22 cellular contexts compared by ENCODE assay signal in the genomic region with DNA sequence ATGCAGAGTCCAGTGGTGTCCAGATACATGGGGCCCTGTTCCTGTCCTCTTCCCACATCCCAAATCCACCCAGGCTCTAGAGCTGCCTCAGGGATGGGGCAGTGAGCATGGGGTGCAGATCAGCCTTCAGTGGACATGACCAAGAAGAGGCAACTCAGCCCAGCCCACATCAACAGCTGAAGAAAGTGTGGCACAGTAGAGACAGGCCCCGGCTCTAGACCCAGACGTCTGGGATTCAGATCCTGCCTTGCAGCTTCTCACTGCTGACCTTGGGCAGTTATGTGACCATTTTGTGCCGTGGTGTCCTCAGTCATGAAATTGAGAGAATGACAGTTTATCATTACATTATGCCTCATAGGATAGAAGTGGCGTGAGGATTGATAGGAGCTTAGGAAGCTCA. TPM values are rescaled to one million over a fixed set of nuclear protein-coding genes. Genes with fewer than 3 reads are reported as not detected.
DNase-seq lines count a peak whose midpoint lies in the region; ATAC-seq and TF ChIP-seq lines count a peak whose summit lies in the region.
"Had no signal": no experiment of that assay in that cellular context is flagged by ENCODE, and none has a peak within 500 bp of the region (broad histone marks: within the 10 kb centered on the region; RNA-seq: fewer than 3 reads in every experiment).

No MANE protein-coding gene starts in this region.

- peaks cover 12% of the 10 kb centered on the region for H3K36me3 Mint-ChIP-seq in natural killer cell treated with Interleukin-12 subunit alpha and Interleukin-12 subunit beta and Interleukin-15 and Interleukin-18, amount 100 ng/mL, for 72 hours
- H3K36me3 Mint-ChIP-seq in natural killer cell, result peaks cover 11% of the 10 kb centered on the region
- H3K36me3 Mint-ChIP-seq in MCF 10A (ENCODE audit: insufficient read depth, unreplicated experiment), result no peaks in the 10 kb centered on the region
- peaks cover 8 to 11% (median 10%) of the 10 kb centered on the region in 3 experiments for H3K36me3 Mint-ChIP-seq in H9 (ENCODE audit: insufficient read depth in 1 of 3, low read depth in 3 of 3)
- H3K36me3 Mint-ChIP-seq: CD14-positive monocyte had no signal

- H2AK5ac ChIP-seq in H9 (ENCODE audit: insufficient read length, low read length), result no peak overlapping the region

- no peaks in the 10 kb centered on the region for H3K79me2 ChIP-seq in osteoblast (ENCODE audit: insufficient read depth, low read length)
- H3K79me2 ChIP-seq in H9 (ENCODE audit: insufficient read depth, low read length), result no peaks in the 10 kb centered on the region

- no peaks in the 10 kb centered on the region for H3K79me1 ChIP-seq in H9 (ENCODE audit: insufficient read depth, low read depth, low read length, poor library complexity, severe bottlenecking)

- intact Hi-C loops in natural killer cell (cut with micrococcal nuclease), result no loop called here
- intact Hi-C loops in MCF 10A (cut with micrococcal nuclease), result no loop called here

- H3K27me3 ChIP-seq in osteoblast (ENCODE audit: insufficient read depth, low read length) (peaks cover 5% of the 10 kb centered on the region), H9 (ENCODE audit: insufficient read depth, low read length) (no peaks in the 10 kb centered on the region)
- H3K27me3 ChIP-seq: BLaER1 treated with 17β-estradiol and CSF1 and Interleukin-3, amounts not matched to agents 10 nM and 100 nM had no signal

- no peak overlapping the region for H3K9ac ChIP-seq in H9 (ENCODE audit: extremely low read depth, insufficient read length, low read length)
- H3K9ac ChIP-seq: BLaER1 treated with 17β-estradiol and CSF1 and Interleukin-3, amounts not matched to agents 10 nM and 100 nM had no signal

- H3K9me3 ChIP-seq in osteoblast (ENCODE audit: low read depth, low read length) (no peaks in the 10 kb centered on the region), H9 (ENCODE audit: control insufficient read depth, low read depth, low read length) (peaks cover 14% of the 10 kb centered on the region)
- H3K9me3 ChIP-seq: BE2C had no signal

- no peak overlapping the region for H2BK20ac ChIP-seq in H9 (ENCODE audit: low read depth, low read length, poor library complexity, severe bottlenecking)

- no peak for ATAC-seq in natural killer cell treated with Interleukin-12 subunit alpha and Interleukin-12 subunit beta and Interleukin-15 and Interleukin-18, amount 100 ng/mL, for 72 hours
- ATAC-seq in natural killer cell (no peak), HG03342 (IDR thresholded peaks at IDR 0.05; ENCODE audit: unreplicated experiment) (no peak)
- ATAC-seq: GM12878 had no signal

- H3K14ac ChIP-seq in H9 (ENCODE audit: insufficient read depth, low read length), result no peak overlapping the region

- H3K4me1 Mint-ChIP-seq in natural killer cell treated with Interleukin-12 subunit alpha and Interleukin-12 subunit beta and Interleukin-15 and Interleukin-18, amount 100 ng/mL, for 72 hours (ENCODE audit: low read depth in 2 of 2), result no peaks in the 10 kb centered on the region
- no peaks in the 10 kb centered on the region for H3K4me1 Mint-ChIP-seq in natural killer cell
- H3K4me1 Mint-ChIP-seq in MCF 10A (ENCODE audit: insufficient read depth, unreplicated experiment), result no peaks in the 10 kb centered on the region
- H3K4me1 Mint-ChIP-seq in H9, result no peaks in the 10 kb centered on the region
- H3K4me1 Mint-ChIP-seq: CD14-positive monocyte; CD8-positive, alpha-beta memory T cell had no signal

- POLR2A ChIA-PET in MCF 10A (lab: Yijun Ruan, JAX), result no interaction called here

- no peak overlapping the region for H4K91ac ChIP-seq in H9 (ENCODE audit: insufficient read length, low read depth, low read length)

- no peaks in the 10 kb centered on the region for H3K23me2 ChIP-seq in H9 (ENCODE audit: insufficient read length, low read depth, low read length, poor library complexity, severe bottlenecking)

- H2AFZ ChIP-seq in osteoblast (ENCODE audit: low read length), result no peak overlapping the region
- H2AFZ ChIP-seq in H9 (ENCODE audit: low read length), result no peak overlapping the region

- H4K5ac ChIP-seq in H9 (ENCODE audit: insufficient read length, low read depth, low read length), result no peak overlapping the region

- H4K20me1 ChIP-seq in osteoblast (ENCODE audit: insufficient read depth, low read length) (no peaks in the 10 kb centered on the region), H9 (ENCODE audit: control insufficient read depth, insufficient read depth, insufficient read length) (no peaks in the 10 kb centered on the region)
- H4K20me1 ChIP-seq: BLaER1 treated with 17β-estradiol and CSF1 and Interleukin-3, amounts not matched to agents 10 nM and 100 nM had no signal

- H3K4me3 ChIP-seq in osteoblast (ENCODE audit: insufficient read depth, low read length), result no peak overlapping the region
- H3K4me3 ChIP-seq: BLaER1 treated with 17β-estradiol and CSF1 and Interleukin-3, amounts not matched to agents 10 nM and 100 nM; GM12878 had no signal

- no peak overlapping the region for H2BK5ac ChIP-seq in H9 (ENCODE audit: insufficient read length, low read length)

- peak; percentile 21 for DNase-seq in activated CD8-positive, alpha-beta memory T cell treated with anti-CD3 and anti-CD28 coated beads for 24 hours
- no peak for DNase-seq in activated CD8-positive, alpha-beta memory T cell treated with anti-CD3 and anti-CD28 coated beads, Interleukin-2, amount 50 U/mL, for 4 hours
- DNase-seq in natural killer cell treated with Interleukin-12 subunit alpha and Interleukin-12 subunit beta and Interleukin-15 and Interleukin-18, amount 100 ng/mL, for 72 hours (ENCODE audit: low spot score), result peak; percentile 13
- DNase-seq in natural killer cell, result no peak
- peak; percentile 63 for DNase-seq in osteoblast (ENCODE audit: insufficient read length, low spot score, missing footprints)
- no peak for DNase-seq in MCF 10A (ENCODE audit: unreplicated experiment)
- no peak for DNase-seq in H9
- DNase-seq: AML-193; BE2C; CD4-positive, alpha-beta T cell; CD8-positive, alpha-beta memory T cell; DMS 273 treated with DMSO at 0.1 percent for 48 hours; DMS79; EL; GDM1; GOT3; HCEC 1CT had no signal

- H3K18ac ChIP-seq in H9 (ENCODE audit: insufficient read length, low read depth, low read length), result no peak overlapping the region

- no peak overlapping the region for H3K27ac ChIP-seq in osteoblast (ENCODE audit: low read depth, low read length)
- H3K27ac ChIP-seq in H9 (ENCODE audit: insufficient read length, low read depth, low read length), result no peak overlapping the region
- H3K27ac ChIP-seq: 22Rv1; BLaER1 treated with 17β-estradiol and CSF1 and Interleukin-3, amounts not matched to agents 10 nM and 100 nM had no signal

- WGBS in H9 (ENCODE audit: extremely low coverage, insufficient read length, low lambda C conversion rate), result no CpG with 5 or more reads among the region's 4 CpGs

- BruUV-seq in MCF 10A (replicated peaks; lab: Mats Ljungman, UMichigan), result no TSS peak

- H3K27me3 Mint-ChIP-seq in natural killer cell treated with Interleukin-12 subunit alpha and Interleukin-12 subunit beta and Interleukin-15 and Interleukin-18, amount 100 ng/mL, for 72 hours, result peaks cover 0 to 10% of the 10 kb centered on the region in 2 donors
- H3K27me3 Mint-ChIP-seq in natural killer cell (ENCODE audit: low read depth in 2 of 2), result peaks cover 3 to 8% of the 10 kb centered on the region in 2 donors
- H3K27me3 Mint-ChIP-seq in MCF 10A (ENCODE audit: insufficient read depth, unreplicated experiment), result no peaks in the 10 kb centered on the region
- peaks cover 4% of the 10 kb centered on the region for H3K27me3 Mint-ChIP-seq in H9 (ENCODE audit: low read depth)
- H3K27me3 Mint-ChIP-seq: CD4-positive, alpha-beta T cell had no signal

- H3K4me1 ChIP-seq in osteoblast (ENCODE audit: insufficient read depth, low read length) (no peaks in the 10 kb centered on the region), H9 (ENCODE audit: insufficient read depth, low read length) (no peaks in the 10 kb centered on the region)
- H3K4me1 ChIP-seq: BE2C had no signal

- H3K4ac ChIP-seq in H9 (ENCODE audit: low read depth, low read length), result no peak overlapping the region

- H3K9me3 Mint-ChIP-seq in natural killer cell treated with Interleukin-12 subunit alpha and Interleukin-12 subunit beta and Interleukin-15 and Interleukin-18, amount 100 ng/mL, for 72 hours, result peaks cover 5% of the 10 kb centered on the region
- H3K9me3 Mint-ChIP-seq in natural killer cell (peaks cover 6% of the 10 kb centered on the region in 2 donors), MCF 10A (ENCODE audit: unreplicated experiment) (no peaks in the 10 kb centered on the region), H9 (peaks cover 27 to 31% of the 10 kb centered on the region in 2 experiments)

- H2BK15ac ChIP-seq in H9 (ENCODE audit: low read depth, low read length), result no peak overlapping the region

- no peaks in the 10 kb centered on the region for H3K36me3 ChIP-seq in osteoblast (ENCODE audit: insufficient read depth, low read length)
- H3K36me3 ChIP-seq: BE2C had no signal

- CTCF ChIA-PET in MCF 10A (lab: Yijun Ruan, JAX), result interaction anchor here (0.6 to 1.2 kb wide), 2 partner anchors 10 to 25 kb away, joined by 3 read pairs; no protein-coding TSS in a partner anchor

- H3K23ac ChIP-seq in H9 (ENCODE audit: insufficient read length, low read depth, low read length), result no peak overlapping the region

- no peak overlapping the region for H2BK12ac ChIP-seq in H9 (ENCODE audit: insufficient read length, low read depth, low read length)

- no peak overlapping the region for H3K27ac Mint-ChIP-seq in natural killer cell treated with Interleukin-12 subunit alpha and Interleukin-12 subunit beta and Interleukin-15 and Interleukin-18, amount 100 ng/mL, for 72 hours
- H3K27ac Mint-ChIP-seq in natural killer cell (no peak overlapping the region), MCF 10A (ENCODE audit: low read depth, unreplicated experiment) (no peak overlapping the region), H9 (no peak overlapping the region)
- H3K27ac Mint-ChIP-seq: CD14-positive monocyte; CD4-positive, alpha-beta T cell; CD8-positive, alpha-beta memory T cell had no signal

- H4K8ac ChIP-seq in H9 (replicated peaks; ENCODE audit: insufficient read length, low read depth, low read length), result no peak overlapping the region

- no peak overlapping the region for H3K56ac ChIP-seq in H9 (ENCODE audit: insufficient read length, low read depth, low read length)

- no peak overlapping the region for H3K4me2 ChIP-seq in osteoblast (ENCODE audit: insufficient read depth, low read length)
- no peak overlapping the region for H3K4me2 ChIP-seq in H9 (ENCODE audit: insufficient read depth, insufficient read length, low read length)
- H3K4me2 ChIP-seq: BLaER1 treated with 17β-estradiol and CSF1 and Interleukin-3, amounts not matched to agents 10 nM and 100 nM had no signal

- no peak for TF ChIP-seq CTCF in natural killer cell (IDR thresholded peaks at IDR 0.05)
- no peak for TF ChIP-seq CTCF in osteoblast (IDR thresholded peaks at IDR 0.05; ENCODE audit: extremely low read depth, low read depth, low read length)
- no peak for TF ChIP-seq CTCF in MCF 10A (IDR thresholded peaks at IDR 0.05; ENCODE audit: unreplicated experiment)
- TF ChIP-seq CTCF in H9 (conservative IDR thresholded peaks at IDR 0.05), result no peak

- H2BK120ac ChIP-seq in H9 (ENCODE audit: low read depth, low read length, poor library complexity, severe bottlenecking), result no peak overlapping the region

- no peak overlapping the region for H3K4me3 Mint-ChIP-seq in natural killer cell treated with Interleukin-12 subunit alpha and Interleukin-12 subunit beta and Interleukin-15 and Interleukin-18, amount 100 ng/mL, for 72 hours
- H3K4me3 Mint-ChIP-seq in natural killer cell, result no peak overlapping the region
- H3K4me3 Mint-ChIP-seq in MCF 10A (ENCODE audit: unreplicated experiment), result no peak overlapping the region
- no peak overlapping the region for H3K4me3 Mint-ChIP-seq in H9
- H3K4me3 Mint-ChIP-seq: CD14-positive monocyte; CD4-positive, alpha-beta T cell; CD8-positive, alpha-beta memory T cell had no signal

- no peak overlapping the region for H3T11ph ChIP-seq in H9 (ENCODE audit: low read length)

RNA-seq across cellular contexts. Expression of a gene that starts 54.6 kb away (rescaled TPM):
- total RNA-seq in natural killer cell treated with Interleukin-12 subunit alpha and Interleukin-12 subunit beta and Interleukin-15 and Interleukin-18, amount 100 ng/mL, for 72 hours, result 100 to 1,000 TPM in 1 of 2 donors, 10 to 100 TPM in 1; 77.8 to 129 TPM
- total RNA-seq in natural killer cell (100 to 1,000 TPM; 590 to 700 (median 619) TPM), osteoblast (not detected in 2 replicates), MCF 10A (2022) (not detected in 2 replicates), H9 (2021) (not detected in 2 replicates)
- total RNA-seq: GM12878 had no signal

Comparison
In these comparisons a context has a peak if more than half of its experiments do, and no peak if none do; other contexts are left out.
1. DNase-seq: peak in activated CD8-positive, alpha-beta memory T cell treated with anti-CD3 and anti-CD28 coated beads for 24 hours (single experiment), natural killer cell treated with Interleukin-12 subunit alpha and Interleukin-12 subunit beta and Interleukin-15 and Interleukin-18, amount 100 ng/mL, for 72 hours (single experiment) and osteoblast (single experiment); none in activated CD8-positive, alpha-beta memory T cell treated with anti-CD3 and anti-CD28 coated beads, Interleukin-2, amount 50 U/mL, for 4 hours (single experiment), natural killer cell (single experiment), MCF 10A (single experiment) and H9 (single experiment).
2. RNA of a gene that starts 54.6 kb away (total RNA-seq): 590 to 700 TPM in natural killer cell and 77.8 to 129 TPM in natural killer cell treated with Interleukin-12 subunit alpha and Interleukin-12 subunit beta and Interleukin-15 and Interleukin-18, amount 100 ng/mL, for 72 hours; not detected in osteoblast, not detected in MCF 10A and not detected in H9; every median in the first group is over 10 times any median in the second.